ENCODE assay signal across 16 cellular contexts in the genomic region with DNA sequence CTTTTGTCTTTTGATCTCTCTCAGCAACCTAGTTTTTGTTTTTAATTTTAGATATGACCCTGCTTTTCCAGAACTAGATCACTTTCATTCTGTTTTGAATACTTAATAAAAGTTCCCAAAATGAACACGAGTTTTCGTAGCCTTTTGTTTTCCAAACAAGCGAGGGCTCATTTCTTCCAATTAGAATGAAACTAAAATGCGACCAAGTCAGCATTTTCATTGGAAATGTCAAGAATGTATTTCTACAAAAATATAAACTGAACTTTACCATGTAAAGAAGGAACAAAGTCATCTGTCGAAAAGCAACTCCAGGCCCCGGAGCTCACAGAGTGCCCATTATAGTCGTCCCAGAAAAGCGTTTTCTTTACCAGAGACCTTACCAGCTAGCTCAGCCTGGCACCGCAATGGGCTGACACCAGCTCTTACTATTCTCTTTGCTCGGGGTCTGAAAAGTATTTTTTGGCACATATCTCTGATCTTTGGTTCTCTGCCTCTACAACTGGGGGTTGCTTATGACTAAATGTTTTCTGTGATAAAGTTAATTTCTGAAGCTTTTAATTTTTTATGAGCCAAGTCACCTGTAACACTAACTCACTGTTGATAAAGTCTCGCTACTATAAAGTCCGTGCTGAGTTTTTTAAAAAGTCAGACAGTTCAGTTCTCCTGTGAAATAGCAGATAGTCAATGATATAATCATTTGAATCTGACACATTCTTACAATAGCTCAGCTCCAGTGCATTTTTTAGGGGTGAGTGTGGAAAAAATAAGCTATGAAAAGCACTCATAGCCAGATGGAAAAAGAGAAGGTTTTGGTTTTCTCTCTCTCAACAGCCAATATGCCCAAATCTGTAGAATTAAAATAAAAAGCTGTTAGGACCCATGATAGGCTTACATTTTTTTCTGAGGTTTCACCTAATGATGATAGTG. TPM values are rescaled to one million over a fixed set of nuclear protein-coding genes. Genes with fewer than 3 reads are reported as not detected.
DNase-seq lines count a peak whose midpoint lies in the region; ATAC-seq and TF ChIP-seq lines count a peak whose summit lies in the region.
"Had no signal": no experiment of that assay in that cellular context is flagged by ENCODE, and none has a peak within 500 bp of the region (broad histone marks: within the 10 kb centered on the region; RNA-seq: fewer than 3 reads in every experiment).

No MANE protein-coding gene starts in this region.

- H3K14ac ChIP-seq in neuronal stem cell (ENCODE audit: low read length): no peak overlapping the region

- no peak overlapping the region for H3K9ac ChIP-seq in neuronal stem cell (ENCODE audit: low read depth, low read length, poor library complexity)

- H2BK5ac ChIP-seq in neuronal stem cell (ENCODE audit: low read length): no peak overlapping the region

- H3K27ac ChIP-seq in dorsolateral prefrontal cortex (peak overlapping the region in 35 of 59 donors; percentile 1 to 76 (median 26)), neuronal stem cell (replicated peaks; ENCODE audit: low read length) (no peak overlapping the region)

- H3K4me3 ChIP-seq in dorsolateral prefrontal cortex: peak overlapping the region in 36 of 59 donors; percentile 0 to 48 (median 28)
- H3K4me3 ChIP-seq in neuronal stem cell (ENCODE audit: low read length in 2 of 2): no peak overlapping the region
- H3K4me3 ChIP-seq: spleen had no signal

- H2BK15ac ChIP-seq in neuronal stem cell (ENCODE audit: low read length): no peak overlapping the region

- peaks cover 25 to 44% of the 10 kb centered on the region in 2 donors for H3K27me3 Mint-ChIP-seq in natural killer cell (ENCODE audit: low read depth in 2 of 2)

- no peak overlapping the region for H2BK12ac ChIP-seq in neuronal stem cell (ENCODE audit: low read length)

- H4K8ac ChIP-seq in neuronal stem cell (ENCODE audit: low read depth, low read length): no peak overlapping the region

- no peaks in the 10 kb centered on the region for H3K9me3 Mint-ChIP-seq in natural killer cell

- no peak overlapping the region for H4K91ac ChIP-seq in neuronal stem cell (ENCODE audit: low read depth, low read length, poor library complexity)

- peak; percentile 10 for DNase-seq in ACHN
- DNase-seq in M059J (ENCODE audit: low read depth): peak; percentile 55
- DNase-seq in dorsolateral prefrontal cortex: no peak
- DNase-seq in omental fat pad (ENCODE audit: low spot score): no peak
- DNase-seq in neuronal stem cell (ENCODE audit: low spot score): no peak
- no peak for DNase-seq in natural killer cell
- DNase-seq in COLO829 (ENCODE audit: low spot score): no peak
- DNase-seq: activated CD4-positive, alpha-beta T cell treated with anti-CD3 and anti-CD28 coated beads for 1 hour; activated T-cell treated with anti-CD3 and anti-CD28 coated beads, Interleukin-2, amount 50 U/mL, for 1 hour; effector memory CD4-positive, alpha-beta T cell; left cardiac atrium; NCI-H1048; spleen; SW 1271 had no signal

- intact Hi-C loops in dorsolateral prefrontal cortex (cut with DNase I) (no loop called here), natural killer cell (cut with micrococcal nuclease) (no loop called here)

- H2AFZ ChIP-seq in neuronal stem cell (ENCODE audit: low read length): no peak overlapping the region

- peaks cover 0 to 2% of the 10 kb centered on the region in 2 donors for H3K36me3 ChIP-seq in neuronal stem cell (replicated peaks in 1 of 2; ENCODE audit: control insufficient read depth in 2 of 2, insufficient read depth in 2 of 2, low read length in 2 of 2)
- H3K36me3 ChIP-seq: spleen had no signal

- no peaks in the 10 kb centered on the region for H3K4me1 Mint-ChIP-seq in natural killer cell
- H3K4me1 Mint-ChIP-seq: nephron had no signal

- no peak overlapping the region for H3K4ac ChIP-seq in neuronal stem cell (ENCODE audit: low read length)

- peaks cover 0 to 6% of the 10 kb centered on the region in 2 donors for H3K4me1 ChIP-seq in neuronal stem cell (ENCODE audit: control insufficient read depth in 2 of 2, insufficient read depth in 1 of 2, low read depth in 1 of 2, low read length in 2 of 2)

- peaks cover 3% of the 10 kb centered on the region for H3K79me1 ChIP-seq in neuronal stem cell (ENCODE audit: low read depth, low read length)

- H3K27me3 ChIP-seq in dorsolateral prefrontal cortex (no peaks in the 10 kb centered on the region), neuronal stem cell (ENCODE audit: control insufficient read depth in 3 of 3, insufficient read depth in 3 of 3, low read depth in 1 of 3, low read length in 3 of 3) (no peaks in the 10 kb centered on the region)
- H3K27me3 ChIP-seq: spleen had no signal

- no peak overlapping the region for H3K27ac Mint-ChIP-seq in natural killer cell
- H3K27ac Mint-ChIP-seq: nephron had no signal

- TF ChIP-seq CTCF in dorsolateral prefrontal cortex (IDR thresholded peaks at IDR 0.05 in 54 of 56, conservative IDR thresholded peaks at IDR 0.05 in 2 of 56; ENCODE audit: low read depth in 1 of 56, partially characterized antibody in 56 of 56) (no peak), omental fat pad (IDR thresholded peaks at IDR 0.05) (no peak), natural killer cell (IDR thresholded peaks at IDR 0.05) (no peak)

- in situ Hi-C loops in ACHN (cut with HindIII; ENCODE audit: low pct_ligation_motif_present, low pct_unique_long_range_greater_than_20kb, low sequenced_read_pairs): no loop called here

- no peak overlapping the region for H3K4me2 ChIP-seq in neuronal stem cell (ENCODE audit: insufficient read depth, low read length, poor library complexity, severe bottlenecking)

- ATAC-seq in omental fat pad (ENCODE audit: low FRiP score): peak; percentile 66
- ATAC-seq in GM21423 (IDR thresholded peaks at IDR 0.05; ENCODE audit: unreplicated experiment): no peak
- ATAC-seq in natural killer cell: no peak
- ATAC-seq: left cardiac atrium had no signal

- no peak overlapping the region for H3K4me3 Mint-ChIP-seq in natural killer cell
- H3K4me3 Mint-ChIP-seq: nephron had no signal

- no peak overlapping the region for H3K23ac ChIP-seq in neuronal stem cell (ENCODE audit: low read depth, low read length, poor library complexity)

- H3K36me3 Mint-ChIP-seq in natural killer cell: no peaks in the 10 kb centered on the region

- no peak overlapping the region for H3K18ac ChIP-seq in neuronal stem cell (ENCODE audit: low read length)

- peaks cover 2 to 5% of the 10 kb centered on the region in 2 donors for H3K9me3 ChIP-seq in neuronal stem cell (replicated peaks in 1 of 2; ENCODE audit: control insufficient read depth in 2 of 2, insufficient read depth in 1 of 2, low read depth in 1 of 2, low read length in 2 of 2)
- H3K9me3 ChIP-seq: spleen had no signal

- no CpG with 5 or more reads among the region's 12 CpGs for WGBS in neuronal stem cell (ENCODE audit: extremely low coverage in 2 of 2, insufficient read length in 2 of 2, insufficient replicate concordance in 1 of 2), 2 donors

- no peak overlapping the region for H2BK120ac ChIP-seq in neuronal stem cell (ENCODE audit: low read depth, low read length)

- no peak overlapping the region for H2AK5ac ChIP-seq in neuronal stem cell (ENCODE audit: low read depth, low read length)

RNA-seq across cellular contexts. Expression of a gene that starts 43.4 kb away (rescaled TPM):
- total RNA-seq in M059J (2014; rRNA removed; shearing (Covaris generic)): 3.8 and 7.7 TPM in 2 replicates
- total RNA-seq in dorsolateral prefrontal cortex: 100 to 1,000 TPM in 2 of 120 experiments, 10 to 100 TPM in 118; 28.4 to 174 (median 49.6) TPM
- total RNA-seq in omental fat pad: 100 to 1,000 TPM in 1 of 4 donors, 10 to 100 TPM in 3; 33.9 to 116 (median 38.3) TPM
- polyA plus RNA-seq in neuronal stem cell (2013, experiment 1 of 2): 5.1 TPM
- polyA plus RNA-seq in neuronal stem cell (2013, experiment 2 of 2): 6.0 TPM
- 1 to 10 TPM in 2 of 3 donors, under 1 TPM in 1; 0.70 to 1.6 (median 1.4) TPM for total RNA-seq in natural killer cell

Comparison
In these comparisons a context has a peak if more than half of its experiments do, and no peak if none do; other contexts are left out.
1. DNase-seq: peak in ACHN (single experiment) and M059J (single experiment); none in dorsolateral prefrontal cortex (0 of 10), omental fat pad (single experiment), neuronal stem cell (single experiment), natural killer cell (single experiment) and COLO829 (single experiment).
2. H3K4me3 ChIP-seq: peak in dorsolateral prefrontal cortex (36 of 59); none in neuronal stem cell (0 of 2).